Comparison of ENCODE assay signal across 13 cellular contexts in genomic region chr2:36478999-36479398, GRCh38.
DNase-seq lines count a peak whose midpoint lies in the region; FAIRE-seq and TF ChIP-seq lines count a peak whose summit lies in the region.
"Had no signal": no experiment of that assay in that cellular context is flagged by ENCODE, and none has a peak within 500 bp of the region (broad histone marks: within the 10 kb centered on the region; RNA-seq: fewer than 3 reads in every experiment).

No MANE protein-coding gene starts in this region.

- H2AFZ ChIP-seq in KMS-11 (ENCODE audit: low read depth) (peak overlapping the region; percentile 54; the same call in 1 of the 2 replicates), mammary epithelial cell (ENCODE audit: low read depth, low read length) (no peak overlapping the region)

- peaks cover 24% of the 10 kb centered on the region for H3K9me3 ChIP-seq in A673 (ENCODE audit: low read depth, low read length, poor library complexity, severe bottlenecking)
- peaks cover 36% of the 10 kb centered on the region for H3K9me3 ChIP-seq in mammary epithelial cell (replicated peaks; ENCODE audit: insufficient read depth, low read length)

- H3K36me3 Mint-ChIP-seq in osteocyte (ENCODE audit: unreplicated experiment), result peaks cover 68% of the 10 kb centered on the region

- peak overlapping the region; percentile 53 for H3K27ac ChIP-seq in A673 (ENCODE audit: low read depth, low read length, poor library complexity, severe bottlenecking)
- H3K27ac ChIP-seq in KMS-11, result peak overlapping the region; percentile 97
- peak overlapping the region; percentile 28 for H3K27ac ChIP-seq in mammary epithelial cell (ENCODE audit: insufficient read depth, low read depth, low read length)

- H3K9ac ChIP-seq in KMS-11, result peak overlapping the region; percentile 40
- H3K9ac ChIP-seq in mammary epithelial cell (ENCODE audit: insufficient read depth, low read length), result no peak overlapping the region

- peaks cover 64% of the 10 kb centered on the region for H3K4me1 Mint-ChIP-seq in osteocyte (ENCODE audit: unreplicated experiment)
- H3K4me1 Mint-ChIP-seq: neural crest cell had no signal

- BruUV-seq in A673 (replicated peaks; lab: Mats Ljungman, UMichigan) (no TSS peak), mammary epithelial cell (replicated peaks; lab: Mats Ljungman, UMichigan) (no TSS peak)

- H3K27me3 ChIP-seq in A673 (replicated peaks; ENCODE audit: insufficient read depth, low read depth, low read length, poor library complexity) (no peaks in the 10 kb centered on the region), KMS-11 (ENCODE audit: insufficient read depth, low read depth) (no peaks in the 10 kb centered on the region), mammary epithelial cell (ENCODE audit: insufficient read depth, low read length) (no peaks in the 10 kb centered on the region)

- peaks cover 13% of the 10 kb centered on the region for H3K9me3 Mint-ChIP-seq in osteocyte (ENCODE audit: unreplicated experiment)

- WGBS in mammary epithelial cell (ENCODE audit: low coverage, missing lambda C conversion rate), result 50% methylated on average over 4 of the region's 4 CpGs

- dilution Hi-C loops in mammary epithelial cell (cut with HindIII; ENCODE audit: low sequenced_read_pairs), result no loop called here

- in situ Hi-C loops in mammary epithelial cell (cut with MboI; ENCODE audit: low sequenced_read_pairs in 2 of 2), result no loop called here

- peaks cover 8% of the 10 kb centered on the region for H3K4me1 ChIP-seq in A673 (ENCODE audit: insufficient read depth, low read length, poor library complexity, severe bottlenecking)
- peaks cover 73% of the 10 kb centered on the region for H3K4me1 ChIP-seq in KMS-11 (ENCODE audit: low read depth, poor library complexity, severe bottlenecking)
- peaks cover 21% of the 10 kb centered on the region for H3K4me1 ChIP-seq in mammary epithelial cell (ENCODE audit: insufficient read depth, low read length)

- no peaks in the 10 kb centered on the region for H3K27me3 Mint-ChIP-seq in osteocyte (ENCODE audit: unreplicated experiment)
- H3K27me3 Mint-ChIP-seq: type B pancreatic cell had no signal

- TF ChIP-seq CTCF in A673 (conservative IDR thresholded peaks at IDR 0.05; ENCODE audit: low read depth, low read length), result no peak
- TF ChIP-seq CTCF in KMS-11 (conservative IDR thresholded peaks at IDR 0.05; ENCODE audit: low read depth, low read length), result no peak
- no peak for TF ChIP-seq CTCF in mammary epithelial cell (conservative IDR thresholded peaks at IDR 0.05 in 1 of 2, IDR thresholded peaks at IDR 0.05 in 1 of 2; ENCODE audit: extremely low read depth in 1 of 2, insufficient read depth in 1 of 2, low read depth in 1 of 2, low read length in 2 of 2)
- no peak for TF ChIP-seq CTCF in osteocyte (IDR thresholded peaks at IDR 0.05)

- FAIRE-seq in GM12891 (lab: Jason Lieb, UNC), result no peak

- no peak overlapping the region for H3K4me3 Mint-ChIP-seq in osteocyte (ENCODE audit: unreplicated experiment)
- H3K4me3 Mint-ChIP-seq: neural crest cell, type B pancreatic cell had no signal

- H4K20me1 ChIP-seq in KMS-11 (ENCODE audit: insufficient read depth) (no peaks in the 10 kb centered on the region), mammary epithelial cell (ENCODE audit: insufficient read depth, low read length) (no peaks in the 10 kb centered on the region)

- intact Hi-C loops in A673 (cut with micrococcal nuclease; ENCODE audit: unreplicated experiment) (no loop called here), mammary epithelial cell (cut with micrococcal nuclease) (no loop called here)

- CTCF ChIA-PET in A673 (lab: Charles Lee), result no interaction called here
- CTCF ChIA-PET in mammary epithelial cell (lab: Charles Lee; ENCODE audit: low non-redundant PET), result no interaction called here

- H3K79me2 ChIP-seq in KMS-11 (ENCODE audit: insufficient read depth, low read depth) (no peaks in the 10 kb centered on the region; the same call in 1 of the 2 replicates), mammary epithelial cell (ENCODE audit: insufficient read depth, low read length) (peaks cover 64% of the 10 kb centered on the region)

- TF ChIP-seq POLR2A in GM12891 (IDR thresholded peaks at IDR 0.05; ENCODE audit: low read depth, low read length), result no peak

- H3K4me3 ChIP-seq in A673 (ENCODE audit: low read depth, low read length, poor library complexity, severe bottlenecking) (no peak overlapping the region), KMS-11 (IDR thresholded peaks at IDR 0.05; ENCODE audit: insufficient read depth, low read depth, low read length) (no peak overlapping the region), mammary epithelial cell (replicated peaks in 1 of 3; ENCODE audit: insufficient read depth in 1 of 3, low read depth in 2 of 3, low read length in 3 of 3) (no peak overlapping the region)

- peaks cover 15% of the 10 kb centered on the region for H3K36me3 ChIP-seq in A673 (ENCODE audit: insufficient read depth, low read length, poor library complexity, severe bottlenecking)
- peaks cover 9% of the 10 kb centered on the region; the same call in 1 of the 2 replicates for H3K36me3 ChIP-seq in KMS-11 (ENCODE audit: insufficient read depth)
- H3K36me3 ChIP-seq in mammary epithelial cell (ENCODE audit: insufficient read depth, low read length), result peaks cover 52% of the 10 kb centered on the region

- H3K27ac Mint-ChIP-seq in osteocyte (ENCODE audit: unreplicated experiment), result peak overlapping the region; percentile 92
- H3K27ac Mint-ChIP-seq: type B pancreatic cell had no signal

- POLR2A ChIA-PET in A673 (lab: Charles Lee; ENCODE audit: low non-redundant PET), result no interaction called here

- H3K4me2 ChIP-seq in KMS-11, result peak overlapping the region; percentile 76
- no peak overlapping the region for H3K4me2 ChIP-seq in mammary epithelial cell (ENCODE audit: insufficient read depth, low read depth, low read length)

- DNase-seq in A673 (ENCODE audit: low spot score) (no peak), mammary epithelial cell (no peak), osteocyte (ENCODE audit: extremely low spot score, unreplicated experiment) (no peak), GM12891 (ENCODE audit: insufficient read length, low spot score) (no peak), NCI-H748 treated with DMSO at 0.1 percent for 48 hours (lab: John Stamatoyannopoulos, UW) (no peak), activated T-cell treated with anti-CD3 and anti-CD28 coated beads for 4 hours (no peak), kidney tubule cell (ENCODE audit: low spot score) (no peak)
- DNase-seq: activated CD4-positive, alpha-beta T cell treated with anti-CD3 and anti-CD28 coated beads, Interleukin-2, amount 50 U/mL, for 48 hours; activated effector memory CD4-positive, alpha-beta T cell treated with Interleukin-2 at 50 U/mL for 16 hours; glutamatergic neuron had no signal

TF ChIP-seq in GM12891, 5 proteins besides CTCF, POLR2A, EP300 and RAD21:
- TF ChIP-seq POLR2AphosphoS5 (IDR thresholded peaks at IDR 0.05; ENCODE audit: low read depth, low read length) (no peak), POU2F2 (IDR thresholded peaks at IDR 0.05; ENCODE audit: low read depth, low read length) (no peak), TAF1 (IDR thresholded peaks at IDR 0.05; ENCODE audit: low read depth, low read length) (no peak), SPI1 (IDR thresholded peaks at IDR 0.05; ENCODE audit: low read depth, low read length) (no peak), PAX5 (IDR thresholded peaks at IDR 0.05; ENCODE audit: insufficient read depth, low read length, severe bottlenecking) (no peak)
TF ChIP-seq in GM12891: peak in this region for 0.

Comparison
In these comparisons a context has a peak if more than half of its experiments do, and no peak if none do; other contexts are left out.
1. H3K27ac ChIP-seq: peak in every context shown above with its lines; median percentile 97 in KMS-11; 53 in A673; 28 in mammary epithelial cell.